In the genomic region with DNA sequence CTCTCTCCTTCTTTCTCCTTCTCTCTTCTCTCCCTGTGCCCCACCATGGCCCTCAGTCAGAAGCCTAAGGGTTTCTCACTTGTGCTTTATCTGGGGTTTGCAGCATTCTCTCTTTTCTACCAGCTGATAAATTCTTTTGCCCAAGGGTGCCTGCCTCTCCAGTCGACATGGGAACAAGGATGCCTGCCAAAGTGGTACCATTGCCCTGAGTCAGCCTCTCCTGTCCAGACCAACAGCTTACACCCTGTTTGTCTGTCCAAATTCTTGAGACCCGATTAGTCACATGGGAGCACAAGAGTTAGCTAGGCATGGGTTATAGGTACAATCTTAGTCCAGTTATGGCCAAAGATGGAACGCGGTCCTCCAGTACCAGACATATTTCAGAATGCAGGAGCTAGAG, we compare ENCODE assay signal across 29 cellular contexts.
"Had no signal": no experiment of that assay in that cellular context is flagged by ENCODE, and none has a peak within 500 bp of the region (broad histone marks: within the 10 kb centered on the region; RNA-seq: fewer than 3 reads in every experiment).

No MANE protein-coding gene starts in this region.

- H3K4me1 ChIP-seq: adrenal gland, body of pancreas, colonic mucosa, esophagus squamous epithelium had no signal

- H3K36me3 ChIP-seq: adrenal gland, colonic mucosa, esophagus squamous epithelium, WERI-Rb-1 had no signal

- H3K4me3 ChIP-seq: adrenal gland, body of pancreas, colonic mucosa, esophagus squamous epithelium had no signal

- H3K9me3 ChIP-seq: adrenal gland, body of pancreas, colonic mucosa, esophagus squamous epithelium had no signal

- ATAC-seq: activated CD4-positive, alpha-beta T cell treated with anti-CD3 and anti-CD28 coated beads for 36 hours; activated CD8-positive, alpha-beta memory T cell treated with anti-CD3 and anti-CD28 coated beads, Interleukin-2, amount 10 ng/mL, durations not matched to agents 7 days and 5 days; activated CD8-positive, alpha-beta T cell treated with anti-CD3 and anti-CD28 coated beads, Interleukin-2, amount 10 ng/mL, durations not matched to agents 7 days and 5 days; activated naive CD8-positive, alpha-beta T cell treated with anti-CD3 and anti-CD28 coated beads, Interleukin-2, amount 50 U/mL, for 24 hours; body of pancreas; T-helper 17 cell had no signal

- DNase-seq: activated CD4-positive, alpha-beta memory T cell treated with anti-CD3 and anti-CD28 coated beads for 36 hours; activated CD4-positive, alpha-beta T cell treated with anti-CD3 and anti-CD28 coated beads for 36 hours; activated CD4-positive, alpha-beta T cell treated with anti-CD3 and anti-CD28 coated beads, Interleukin-2, amount 10 ng/mL, durations not matched to agents 24 days and 14 days; activated CD4-positive, CD25-positive, alpha-beta regulatory T cell; activated CD4-positive, CD25-positive, alpha-beta regulatory T cell treated with anti-CD3 and anti-CD28 coated beads, Interleukin-2, amount 50 U/mL, for 72 hours; activated CD8-positive, alpha-beta memory T cell treated with anti-CD3 and anti-CD28 coated beads, Interleukin-2, amount 10 ng/mL, durations not matched to agents 7 days and 5 days; activated CD8-positive, alpha-beta memory T cell treated with anti-CD3 and anti-CD28 coated beads, Interleukin-2, amount 50 U/mL, for 4 hours; activated CD8-positive, alpha-beta T cell treated with anti-CD3 and anti-CD28 coated beads, Interleukin-2, amount 10 ng/mL, durations not matched to agents 7 days and 5 days; activated effector memory CD4-positive, alpha-beta T cell treated with anti-CD3 and anti-CD28 coated beads, Interleukin-2, amount 50 U/mL, for 16 hours; activated naive CD4-positive, alpha-beta T cell treated with anti-CD3 and anti-CD28 coated beads for 36 hours; activated naive CD8-positive, alpha-beta T cell treated with anti-CD3 and anti-CD28 coated beads for 36 hours; activated naive CD8-positive, alpha-beta T cell treated with anti-CD3 and anti-CD28 coated beads, Interleukin-2, amount 50 U/mL, for 24 hours; activated T-cell treated with anti-CD3 and anti-CD28 coated beads, Interleukin-2, amount 50 U/mL, for 1 hour; activated T-cell treated with anti-CD3 and anti-CD28 coated beads, Interleukin-2, amount 50 U/mL, for 48 hours; adrenal gland; amygdala; body of pancreas; central memory CD4-positive, alpha-beta T cell; cerebellar nuclear complex; colonic mucosa; effector CD8-positive, alpha-beta T cell; esophagus squamous epithelium; foreskin fibroblast; head of caudate nucleus; T-helper 1 cell; T-helper 17 cell; T1000; WERI-Rb-1 had no signal

- H3K27me3 ChIP-seq: adrenal gland, body of pancreas, colonic mucosa, esophagus squamous epithelium had no signal

- H3K27ac ChIP-seq: adrenal gland, body of pancreas, colonic mucosa, epithelial cell of prostate, esophagus squamous epithelium, WERI-Rb-1 had no signal
